In genomic region chr16:49940464-49941224, GRCh38 we compare ENCODE assay signal across 29 cellular contexts.
"Had no signal": no experiment of that assay in that cellular context is flagged by ENCODE, and none has a peak within 500 bp of the region (broad histone marks: within the 10 kb centered on the region; RNA-seq: fewer than 3 reads in every experiment).

No MANE protein-coding gene starts in this region.

- FAIRE-seq: astrocyte, TTC549 had no signal

- H3K4me3 ChIP-seq: adrenal gland, body of pancreas, breast epithelium, MG63, SJCRH30, SK-N-MC had no signal

- H3K27ac Mint-ChIP-seq: activated CD4-positive, alpha-beta T cell treated with anti-CD3 and anti-CD28 coated beads for 36 hours; activated CD8-positive, alpha-beta T cell treated with anti-CD3 and anti-CD28 coated beads, Interleukin-2, amount 10 ng/mL, durations not matched to agents 7 days and 5 days; activated naive CD4-positive, alpha-beta T cell treated with anti-CD3 and anti-CD28 coated beads for 36 hours; activated naive CD4-positive, alpha-beta T cell treated with anti-CD3 and anti-CD28 coated beads, Interleukin-2, amount 50 U/mL, for 72 hours; activated T-cell treated with anti-CD3 and anti-CD28 coated beads, Interleukin-2, amount 50 U/mL, for 24 hours; activated T-helper 2 cell treated with anti-CD3 and anti-CD28 coated beads, Interferon-gamma antibody, Interleukin-2, Interleukin-4, amounts not matched to agents 10 μg/mL and 5 μg/mL and 100 μg/mL, durations not matched to agents 14 hours and 24 hours and 36 hours; T-helper 1 cell treated with Interleukin-12 subunit alpha and Interleukin-12 subunit beta and Interleukin-4 antibody, amounts not matched to agents 30 μg/mL and 1 μg/mL, for 36 hours; T-helper 2 cell treated with Interferon-gamma antibody and Interleukin-4, amounts not matched to agents 5 μg/mL and 100 μg/mL, for 36 hours had no signal

- DNase-seq: activated CD4-positive, alpha-beta T cell treated with anti-CD3 and anti-CD28 coated beads for 36 hours; activated CD4-positive, alpha-beta T cell treated with anti-CD3 and anti-CD28 coated beads, Interleukin-2, amount 50 U/mL, for 1 hour; activated CD8-positive, alpha-beta T cell treated with anti-CD3 and anti-CD28 coated beads, Interleukin-2, amount 10 ng/mL, durations not matched to agents 7 days and 5 days; activated gamma-delta T cell treated with Interleukin-2 at 50 U/mL for 16 hours; activated naive CD4-positive, alpha-beta T cell treated with anti-CD3 and anti-CD28 coated beads for 36 hours; activated T-cell treated with anti-CD3 and anti-CD28 coated beads, Interleukin-2, amount 50 U/mL, for 24 hours; adrenal gland; body of pancreas; Kasumi-1; KBM-7; MG63; MV-4-11; NCI-H1092; NCI-H1436 treated with DMSO at 0.1 percent for 48 hours; NCI-H1694 treated with DMSO at 0.1 percent for 48 hours; NCI-H2029; NCI-H345; NCI-H524 treated with DMSO at 0.1 percent for 48 hours; OCI-M1; SHP77; SJCRH30 had no signal

- H3K36me3 ChIP-seq: adrenal gland, breast epithelium, MG63, SJCRH30 had no signal

- H3K27me3 ChIP-seq: adrenal gland, body of pancreas, breast epithelium, MG63, SJCRH30 had no signal

- H3K4me3 Mint-ChIP-seq: activated CD4-positive, alpha-beta T cell treated with anti-CD3 and anti-CD28 coated beads for 36 hours; activated CD8-positive, alpha-beta T cell treated with anti-CD3 and anti-CD28 coated beads, Interleukin-2, amount 10 ng/mL, durations not matched to agents 7 days and 5 days; activated naive CD4-positive, alpha-beta T cell treated with anti-CD3 and anti-CD28 coated beads for 36 hours; activated T-cell treated with anti-CD3 and anti-CD28 coated beads, Interleukin-2, amount 50 U/mL, for 24 hours; T-helper 1 cell treated with Interleukin-12 subunit alpha and Interleukin-12 subunit beta and Interleukin-4 antibody, amounts not matched to agents 30 μg/mL and 1 μg/mL, for 36 hours; T-helper 2 cell treated with Interferon-gamma antibody and Interleukin-4, amounts not matched to agents 5 μg/mL and 100 μg/mL, for 36 hours had no signal

- H3K4me1 Mint-ChIP-seq: activated CD4-positive, alpha-beta T cell treated with anti-CD3 and anti-CD28 coated beads for 36 hours had no signal

- H3K9me3 Mint-ChIP-seq: activated naive CD4-positive, alpha-beta T cell treated with anti-CD3 and anti-CD28 coated beads for 36 hours; activated T-cell treated with anti-CD3 and anti-CD28 coated beads, Interleukin-2, amount 50 U/mL, for 24 hours; T-helper 1 cell treated with Interleukin-12 subunit alpha and Interleukin-12 subunit beta and Interleukin-4 antibody, amounts not matched to agents 30 μg/mL and 1 μg/mL, for 36 hours; T-helper 2 cell treated with Interferon-gamma antibody and Interleukin-4, amounts not matched to agents 5 μg/mL and 100 μg/mL, for 36 hours had no signal

- H3K27ac ChIP-seq: adrenal gland, body of pancreas, breast epithelium, SJCRH30, SK-N-MC had no signal

- H3K9me3 ChIP-seq: adrenal gland, body of pancreas, breast epithelium, MG63, SJCRH30 had no signal

- ATAC-seq: activated CD4-positive, alpha-beta T cell treated with anti-CD3 and anti-CD28 coated beads for 36 hours; activated CD8-positive, alpha-beta T cell treated with anti-CD3 and anti-CD28 coated beads, Interleukin-2, amount 10 ng/mL, durations not matched to agents 7 days and 5 days; activated naive CD4-positive, alpha-beta T cell treated with anti-CD3 and anti-CD28 coated beads, Interleukin-2, amount 50 U/mL, for 72 hours; body of pancreas had no signal

- H3K4me1 ChIP-seq: adrenal gland, body of pancreas, breast epithelium, SJCRH30 had no signal
